ENCODE assay signal across 8 cellular contexts in the genomic region with DNA sequence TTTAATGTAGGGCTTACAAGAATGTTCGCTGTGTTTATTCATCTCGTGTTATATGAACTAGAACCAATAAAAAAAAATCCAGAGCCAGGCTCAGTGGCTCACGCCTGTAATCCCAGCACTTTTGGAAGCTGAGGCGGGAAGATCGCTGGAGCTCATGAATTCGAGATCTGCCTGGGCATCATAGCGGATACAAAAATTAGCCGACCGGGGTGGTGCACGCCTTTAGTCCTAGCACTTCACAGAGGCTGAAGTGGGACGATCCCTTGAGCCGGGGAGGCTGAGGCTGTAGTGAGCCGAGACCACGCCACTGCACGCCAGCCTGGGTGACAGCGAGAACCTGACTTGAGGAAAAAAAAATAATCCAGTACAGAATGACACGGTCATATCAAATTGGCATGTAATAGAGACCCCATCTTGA. TPM values are rescaled to one million over a fixed set of nuclear protein-coding genes. Genes with fewer than 3 reads are reported as not detected.
DNase-seq lines count a peak whose midpoint lies in the region; FAIRE-seq and TF ChIP-seq lines count a peak whose summit lies in the region.

No MANE protein-coding gene starts in this region.

- H3K36me3 ChIP-seq in MG63, result no peaks in the 10 kb centered on the region
- no peaks in the 10 kb centered on the region for H3K36me3 ChIP-seq in right atrium auricular region

- H3K4me3 ChIP-seq in MG63 (peak overlapping the region; percentile 60), right atrium auricular region (peak overlapping the region; percentile 76 to 82), skin epidermis (peak overlapping the region; percentile 44 to 80 (median 57))

- no peak for TF ChIP-seq CTCF in right atrium auricular region (IDR thresholded peaks at IDR 0.05)

- DNase-seq in activated naive CD4-positive, alpha-beta T cell treated with Interleukin-2 at 50 U/mL for 16 hours, result peak; percentile 31
- no peak for DNase-seq in activated naive CD4-positive, alpha-beta T cell treated with anti-CD3 and anti-CD28 coated beads, Interleukin-2, amount 50 U/mL, for 16 hours
- DNase-seq in MG63, result peak; percentile 78
- peak; percentile 73 to 75 for DNase-seq in activated T-cell treated with anti-CD3 and anti-CD28 coated beads, Interleukin-2, amount 50 U/mL, for 48 hours
- no peak for DNase-seq in right atrium auricular region (ENCODE audit: low spot score)
- DNase-seq in HTR-8/SVneo (ENCODE audit: insufficient read length, low spot score), result no peak
- no peak for DNase-seq in NCI-H524 treated with DMSO at 0.1 percent for 48 hours (lab: John Stamatoyannopoulos, UW)

- H3K9me3 ChIP-seq in MG63 (peaks cover 2% of the 10 kb centered on the region), right atrium auricular region (no peaks in the 10 kb centered on the region)

- no peak for FAIRE-seq in HTR-8/SVneo (lab: Jason Lieb, UNC)

- H3K27me3 ChIP-seq in MG63, result no peaks in the 10 kb centered on the region
- H3K27me3 ChIP-seq in right atrium auricular region, result peaks cover 0 to 5% of the 10 kb centered on the region in 2 donors

- H3K4me1 ChIP-seq in right atrium auricular region, result peaks cover 0 to 37% of the 10 kb centered on the region in 2 donors

- H3K27ac ChIP-seq in right atrium auricular region, result no peak overlapping the region
- H3K27ac ChIP-seq in skin epidermis, result peak overlapping the region in 9 of 21 experiments; percentile 11 to 78 (median 43)

RNA-seq across cellular contexts. Expression of a gene that starts 46.2 kb away (rescaled TPM):
- not detected in 2 replicates for total RNA-seq in MG63 (2014; rRNA removed; shearing (Covaris generic); ENCODE audit: low replicate concordance)
- not detected for total RNA-seq in right atrium auricular region

Comparison
In these comparisons a context has a peak if more than half of its experiments do, and no peak if none do; other contexts are left out.
1. DNase-seq: peak in activated naive CD4-positive, alpha-beta T cell treated with Interleukin-2 at 50 U/mL for 16 hours (single experiment), MG63 (single experiment) and activated T-cell treated with anti-CD3 and anti-CD28 coated beads, Interleukin-2, amount 50 U/mL, for 48 hours (2 of 2); none in activated naive CD4-positive, alpha-beta T cell treated with anti-CD3 and anti-CD28 coated beads, Interleukin-2, amount 50 U/mL, for 16 hours (single experiment), right atrium auricular region (single experiment), HTR-8/SVneo (single experiment) and NCI-H524 treated with DMSO at 0.1 percent for 48 hours (single experiment).
2. Peak in every context shown above with its lines, with median percentiles within 50 percentile points of each other: H3K4me3 ChIP-seq.